ENCODE assay signal across 7 cellular contexts in genomic region chr1:35546614-35547013, GRCh38. TPM values are rescaled to one million over a fixed set of nuclear protein-coding genes. Genes with fewer than 3 reads are reported as not detected.
"Had no signal": no experiment of that assay in that cellular context is flagged by ENCODE, and none has a peak within 500 bp of the region (broad histone marks: within the 10 kb centered on the region; RNA-seq: fewer than 3 reads in every experiment).

No MANE protein-coding gene starts in this region.

- H3K4me3 ChIP-seq: GM12878 had no signal

- DNase-seq: GDM1, GF-D8 had no signal

- FAIRE-seq: GM12878, GM12892, GM18507, GM19239 had no signal

- ATAC-seq: GM12878 had no signal

RNA-seq across cellular contexts. Expression of gene TFAP2E, which starts 26.5 kb away (rescaled TPM):
- total RNA-seq: G401 had no signal
